Comparison of ENCODE assay signal across 20 cellular contexts in the genomic region with DNA sequence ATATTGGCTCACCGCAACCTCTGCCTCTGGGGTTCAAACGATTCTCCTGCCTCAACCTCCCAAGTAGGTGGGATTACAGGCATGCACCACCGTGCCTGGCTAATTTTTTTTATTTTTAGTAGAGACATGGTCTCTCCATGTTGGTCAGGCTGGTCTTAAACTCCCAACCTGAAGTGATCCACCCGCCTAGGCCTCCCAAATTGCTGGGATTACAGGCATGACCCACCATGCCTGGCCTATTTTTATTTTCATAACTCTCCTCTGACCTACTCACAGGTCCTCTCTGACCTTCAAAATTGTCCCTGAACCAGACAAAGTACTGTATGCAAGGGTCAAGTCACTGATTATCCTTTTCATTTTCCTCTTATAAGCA. TPM values are rescaled to one million over a fixed set of nuclear protein-coding genes. Genes with fewer than 3 reads are reported as not detected.
DNase-seq lines count a peak whose midpoint lies in the region; ATAC-seq, FAIRE-seq and TF ChIP-seq lines count a peak whose summit lies in the region.
"Had no signal": no experiment of that assay in that cellular context is flagged by ENCODE, and none has a peak within 500 bp of the region (broad histone marks: within the 10 kb centered on the region; RNA-seq: fewer than 3 reads in every experiment).

No MANE protein-coding gene starts in this region.

- H3K9me2 ChIP-seq in SK-N-SH, result no peaks in the 10 kb centered on the region

- dilution Hi-C loops in endothelial cell of umbilical vein (cut with MboI; ENCODE audit: extremely low pct_ligation_motif_present, low sequenced_read_pairs), result no loop called here

- no peaks in the 10 kb centered on the region for H3K79me2 ChIP-seq in SK-N-SH (ENCODE audit: insufficient read depth)
- H3K79me2 ChIP-seq in endothelial cell of umbilical vein (ENCODE audit: control insufficient read depth, insufficient read depth, low read length), result no peaks in the 10 kb centered on the region

- H3K9me3 ChIP-seq in SK-N-SH, result no peaks in the 10 kb centered on the region
- H3K9me3 ChIP-seq in endothelial cell of umbilical vein (replicated peaks; ENCODE audit: control insufficient read depth, insufficient read depth, low read length), result no peaks in the 10 kb centered on the region
- no peaks in the 10 kb centered on the region for H3K9me3 ChIP-seq in transverse colon
- H3K9me3 ChIP-seq: BE2C, Caco-2, HAP-1 had no signal

- H3K9me3 Mint-ChIP-seq in progenitor cell of endocrine pancreas (ENCODE audit: low read depth), result no peaks in the 10 kb centered on the region
- H3K9me3 Mint-ChIP-seq: CD4-positive, alpha-beta T cell had no signal

- no peak overlapping the region for H3K4me3 Mint-ChIP-seq in progenitor cell of endocrine pancreas (ENCODE audit: low read depth)
- H3K4me3 Mint-ChIP-seq: CD4-positive, alpha-beta T cell had no signal

- TF ChIP-seq CTCF in C4-2B (conservative IDR thresholded peaks at IDR 0.05), result no peak
- TF ChIP-seq CTCF in SK-N-SH (IDR thresholded peaks at IDR 0.05), result no peak
- TF ChIP-seq CTCF in endothelial cell of umbilical vein (IDR thresholded peaks at IDR 0.05; ENCODE audit: extremely low read depth in 1 of 2, insufficient read depth in 1 of 2, low read depth in 1 of 2, low read length in 2 of 2), result no peak
- no peak for TF ChIP-seq CTCF in transverse colon (IDR thresholded peaks at IDR 0.05)
- no peak for TF ChIP-seq CTCF in progenitor cell of endocrine pancreas (IDR thresholded peaks at IDR 0.05; ENCODE audit: unreplicated experiment)

- no peak for TF ChIP-seq RAD21 in SK-N-SH (IDR thresholded peaks at IDR 0.05; ENCODE audit: low read length)

- no peaks in the 10 kb centered on the region for H3K36me3 Mint-ChIP-seq in progenitor cell of endocrine pancreas (ENCODE audit: insufficient read depth)

- DNase-seq in SK-N-SH (no peak), endothelial cell of umbilical vein (ENCODE audit: low read depth, low spot score) (no peak), transverse colon (no peak), progenitor cell of endocrine pancreas (ENCODE audit: low spot score, unreplicated experiment) (no peak), substantia nigra (lab: John Stamatoyannopoulos, UW) (no peak)
- DNase-seq: ACHN; Caco-2; CD4-positive, alpha-beta T cell; GM23248 had no signal

- POLR2A ChIA-PET in SK-N-SH (lab: Yijun Ruan, JAX) (interaction anchor here (1.2 to 4.8 kb wide), 4 partner anchors 9 to 110 kb away, joined by 4 to 50 read pairs (median 7); a partner anchor contains a TSS), endothelial cell of umbilical vein (lab: Charles Lee) (no interaction called here)

- H3K4me3 ChIP-seq in SK-N-SH (ENCODE audit: low read depth in 2 of 2, low read length in 1 of 2) (no peak overlapping the region), endothelial cell of umbilical vein (replicated peaks in 1 of 3; ENCODE audit: insufficient read depth in 1 of 3, low read depth in 1 of 3, low read length in 3 of 3) (no peak overlapping the region), transverse colon (no peak overlapping the region)
- H3K4me3 ChIP-seq: GM23248, HAP-1 had no signal

- TF ChIP-seq POLR2A in endothelial cell of umbilical vein (IDR thresholded peaks at IDR 0.05; ENCODE audit: low read depth, low read length) (no peak), transverse colon (IDR thresholded peaks at IDR 0.05) (no peak)

- H3K9ac ChIP-seq in SK-N-SH, result no peak overlapping the region
- no peak overlapping the region for H3K9ac ChIP-seq in endothelial cell of umbilical vein (replicated peaks; ENCODE audit: extremely low read depth, insufficient read depth, low read length)
- H3K9ac ChIP-seq: GM23248 had no signal

- intact Hi-C loops in endothelial cell of umbilical vein (cut with micrococcal nuclease) (loop anchor here (1.0 to 2.0 kb wide), 3 partner anchors 11 to 23 kb away; a partner anchor contains a TSS), transverse colon (cut with DNase I; ENCODE audit: low total_unique reads) (no loop called here)

- no peak overlapping the region for H3K27ac Mint-ChIP-seq in progenitor cell of endocrine pancreas
- H3K27ac Mint-ChIP-seq: CD4-positive, alpha-beta T cell had no signal

- H3K27me3 Mint-ChIP-seq in progenitor cell of endocrine pancreas, result no peaks in the 10 kb centered on the region
- H3K27me3 Mint-ChIP-seq: CD4-positive, alpha-beta T cell had no signal

- CTCF ChIA-PET in SK-N-SH (lab: Yijun Ruan, JAX), result interaction anchor here (3.8 kb wide), 1 partner anchor 24 kb away, joined by 20 read pairs; a partner anchor contains a TSS
- CTCF ChIA-PET in endothelial cell of umbilical vein (lab: Charles Lee), result no interaction called here

- in situ Hi-C loops in transverse colon (cut with MboI; ENCODE audit: low pct_ligation_motif_present in 1 of 4, low pct_unique_long_range_greater_than_20kb in 1 of 4, low sequenced_read_pairs in 3 of 4), result no loop called here

- H3K9me1 ChIP-seq in endothelial cell of umbilical vein (replicated peaks; ENCODE audit: control insufficient read depth, extremely low read depth, insufficient read depth, low read length), result no peaks in the 10 kb centered on the region

- H2AFZ ChIP-seq in SK-N-SH (ENCODE audit: low read depth), result peak overlapping the region; percentile 57; the same call in 1 of the 2 replicates
- no peak overlapping the region for H2AFZ ChIP-seq in endothelial cell of umbilical vein (ENCODE audit: low read depth, low read length)
- H2AFZ ChIP-seq: GM23248 had no signal

- H3K4me2 ChIP-seq in SK-N-SH (no peak overlapping the region), endothelial cell of umbilical vein (ENCODE audit: insufficient read depth, low read length) (no peak overlapping the region)

- peaks cover 16 to 51% of the 10 kb centered on the region in 2 experiments; a peak in 2 of 4 replicates for H3K4me1 ChIP-seq in SK-N-SH (ENCODE audit: control insufficient read depth in 1 of 2, insufficient read depth in 2 of 2, low read depth in 1 of 2, low read length in 1 of 2)
- H3K4me1 ChIP-seq in endothelial cell of umbilical vein (ENCODE audit: control insufficient read depth, extremely low read depth, insufficient read depth, low read length), result peaks cover 13% of the 10 kb centered on the region
- H3K4me1 ChIP-seq in transverse colon, result peaks cover 24 to 47% (median 38%) of the 10 kb centered on the region in 4 donors
- H3K4me1 ChIP-seq: HAP-1 had no signal

- H3K27me3 ChIP-seq in SK-N-SH (ENCODE audit: insufficient read depth) (no peaks in the 10 kb centered on the region), endothelial cell of umbilical vein (ENCODE audit: control insufficient read depth in 2 of 2, insufficient read depth in 2 of 2, low read length in 2 of 2) (no peaks in the 10 kb centered on the region), transverse colon (no peaks in the 10 kb centered on the region)
- H3K27me3 ChIP-seq: BE2C had no signal

- peaks cover 15% of the 10 kb centered on the region for H3K4me1 Mint-ChIP-seq in progenitor cell of endocrine pancreas (ENCODE audit: low read depth)

- no peak for FAIRE-seq in endothelial cell of umbilical vein (lab: Jason Lieb, UNC)
- FAIRE-seq: A204.1, D721Med, G401.6, GM12891 had no signal

- TF ChIP-seq EP300 in SK-N-SH (IDR thresholded peaks at IDR 0.05; ENCODE audit: borderline replicate concordance in 1 of 2, low read depth in 1 of 2, low read length in 1 of 2) (no peak), transverse colon (IDR thresholded peaks at IDR 0.05; ENCODE audit: low read depth) (no peak)

- H3K27ac ChIP-seq in C4-2B, result peak overlapping the region; percentile 82
- H3K27ac ChIP-seq in SK-N-SH (ENCODE audit: low read depth in 2 of 2, low read length in 1 of 2), result peak overlapping the region in 1 of 2 experiments; percentile 100; a peak in 2 of 4 replicates
- peak overlapping the region; percentile 39 for H3K27ac ChIP-seq in endothelial cell of umbilical vein (ENCODE audit: insufficient read depth, low read depth, low read length)
- H3K27ac ChIP-seq in transverse colon, result peak overlapping the region; percentile 72 to 82 (median 78)
- no peak overlapping the region for H3K27ac ChIP-seq in substantia nigra (ENCODE audit: low read depth, low read length, poor library complexity, severe bottlenecking)
- H3K27ac ChIP-seq: GM23248 had no signal

- H3F3A ChIP-seq in SK-N-SH (replicated peaks; ENCODE audit: insufficient read depth), result no peaks in the 10 kb centered on the region

- no TSS peak for BruUV-seq in endothelial cell of umbilical vein (replicated peaks; lab: Mats Ljungman, UMichigan)

- H3K36me3 ChIP-seq in SK-N-SH (replicated peaks in 1 of 2; ENCODE audit: control insufficient read depth in 1 of 2, insufficient read depth in 2 of 2, low read length in 1 of 2) (no peaks in the 10 kb centered on the region), endothelial cell of umbilical vein (ENCODE audit: control insufficient read depth in 2 of 2, extremely low read depth in 1 of 2, insufficient read depth in 2 of 2, low read length in 2 of 2) (no peaks in the 10 kb centered on the region), transverse colon (no peaks in the 10 kb centered on the region)
- H3K36me3 ChIP-seq: BE2C, HAP-1 had no signal

- 63% methylated on average over 4 of the region's 4 CpGs for WGBS in SK-N-SH (ENCODE audit: low lambda C conversion rate)
- 50 to 66% methylated on average over 3 to 4 of the region's 4 CpGs for WGBS in transverse colon (ENCODE audit: low coverage in 1 of 2), 2 donors

- H4K20me1 ChIP-seq in SK-N-SH (ENCODE audit: insufficient read depth) (no peaks in the 10 kb centered on the region), endothelial cell of umbilical vein (replicated peaks; ENCODE audit: control insufficient read depth, extremely low read depth, insufficient read depth, low read length) (no peaks in the 10 kb centered on the region)

- ATAC-seq in HG03342 (IDR thresholded peaks at IDR 0.05; ENCODE audit: unreplicated experiment), result no peak

RNA-seq across cellular contexts. Expression of a gene that starts 16.0 kb away (rescaled TPM):
- polyA plus RNA-seq in SK-N-SH (2012; rRNA removed) (5.2 and 6.1 TPM in 2 replicates), endothelial cell of umbilical vein (4.0 and 4.4 TPM in 2 replicates)
- polyA plus RNA-seq in SK-N-SH (2012; cell fraction: cytosol; rRNA removed), result 7.7 and 7.8 TPM in 2 replicates
- polyA plus RNA-seq in SK-N-SH (2012; cell fraction: nucleus; rRNA removed), result 2.4 and 6.1 TPM in 2 replicates
- total RNA-seq in endothelial cell of umbilical vein (11.2 and 13.4 TPM in 2 replicates), transverse colon (10 to 100 TPM in 2 of 4 donors, 1 to 10 TPM in 2; 5.2 to 17.5 (median 10.1) TPM), progenitor cell of endocrine pancreas (50.1 and 56.9 TPM in 2 replicates)
- 5.1 and 6.1 TPM in 2 replicates for polyA plus RNA-seq in endothelial cell of umbilical vein (2011; cell fraction: cytosol; rRNA removed)
- polyA plus RNA-seq in endothelial cell of umbilical vein (2011; cell fraction: nucleus; rRNA removed), result 6.1 and 7.7 TPM in 2 replicates
- polyA plus RNA-seq in endothelial cell of umbilical vein (2012), result 8.2 and 10.4 TPM in 2 replicates
- polyA minus RNA-seq in endothelial cell of umbilical vein, result 13.0 and 19.4 TPM in 2 replicates
- polyA minus RNA-seq in endothelial cell of umbilical vein (2011; cell fraction: cytosol; rRNA and poly(A)+ RNA removed), result 11.7 TPM
- polyA minus RNA-seq in endothelial cell of umbilical vein (2011; cell fraction: nucleus; rRNA and poly(A)+ RNA removed), result 15.9 and 16.4 TPM in 2 replicates

RNA-seq across cellular contexts. Expression of a gene that starts 23.4 kb away (rescaled TPM):
- polyA plus RNA-seq in SK-N-SH (2012; rRNA removed) (0.99 and 1.1 TPM in 2 replicates), endothelial cell of umbilical vein (0.45 and 0.69 TPM in 2 replicates)
- polyA plus RNA-seq in SK-N-SH (2012; cell fraction: cytosol; rRNA removed), result 1.3 and 2.3 TPM in 2 replicates
- 2.1 and 2.7 TPM in 2 replicates for polyA plus RNA-seq in SK-N-SH (2012; cell fraction: nucleus; rRNA removed)
- total RNA-seq in endothelial cell of umbilical vein (2.7 TPM in 2 replicates), transverse colon (10 to 100 TPM in 2 of 4 donors, 1 to 10 TPM in 2; 2.6 to 16.5 (median 7.7) TPM), progenitor cell of endocrine pancreas (13.5 and 17.3 TPM in 2 replicates)
- 1.0 and 1.1 TPM in 2 replicates for polyA plus RNA-seq in endothelial cell of umbilical vein (2011; cell fraction: cytosol; rRNA removed)
- polyA plus RNA-seq in endothelial cell of umbilical vein (2011; cell fraction: nucleus; rRNA removed), result 2.1 and 2.6 TPM in 2 replicates
- 1.6 and 2.1 TPM in 2 replicates for polyA plus RNA-seq in endothelial cell of umbilical vein (2012)
- 0.55 and 0.66 TPM in 2 replicates for polyA minus RNA-seq in endothelial cell of umbilical vein
- 3.1 TPM for polyA minus RNA-seq in endothelial cell of umbilical vein (2011; cell fraction: cytosol; rRNA and poly(A)+ RNA removed)
- polyA minus RNA-seq in endothelial cell of umbilical vein (2011; cell fraction: nucleus; rRNA and poly(A)+ RNA removed), result 2.6 and 3.1 TPM in 2 replicates

RNA-seq across cellular contexts. Expression of a gene that starts 23.5 kb away (rescaled TPM):
- polyA plus RNA-seq in SK-N-SH (2012; rRNA removed), result 0.03 TPM in 1 of 2 replicates, not detected in the other
- polyA plus RNA-seq in SK-N-SH (2012; cell fraction: cytosol; rRNA removed), result 0.01 and 0.03 TPM in 2 replicates
- polyA plus RNA-seq in SK-N-SH (2012; cell fraction: nucleus; rRNA removed), result not detected in 2 replicates
- total RNA-seq in endothelial cell of umbilical vein, result not detected in 2 replicates
- polyA plus RNA-seq in endothelial cell of umbilical vein, result not detected in 2 replicates
- polyA plus RNA-seq in endothelial cell of umbilical vein (2011; cell fraction: cytosol; rRNA removed), result not detected in 2 replicates
- polyA plus RNA-seq in endothelial cell of umbilical vein (2011; cell fraction: nucleus; rRNA removed), result not detected in 2 replicates
- polyA plus RNA-seq in endothelial cell of umbilical vein (2012), result not detected in 2 replicates
- not detected in 2 replicates for polyA minus RNA-seq in endothelial cell of umbilical vein
- not detected for polyA minus RNA-seq in endothelial cell of umbilical vein (2011; cell fraction: cytosol; rRNA and poly(A)+ RNA removed)
- not detected in 2 replicates for polyA minus RNA-seq in endothelial cell of umbilical vein (2011; cell fraction: nucleus; rRNA and poly(A)+ RNA removed)
- not detected for total RNA-seq in transverse colon
- total RNA-seq in progenitor cell of endocrine pancreas, result 1.2 and 1.6 TPM in 2 replicates
- total RNA-seq: Caco-2, GM23248, H4, HT1080, IMR-90 had no signal
- polyA plus RNA-seq: IMR-90 had no signal
